In genomic region chr9:137114613-137115393, GRCh38 we compare ENCODE assay signal across 7 cellular contexts. TPM values are rescaled to one million over a fixed set of nuclear protein-coding genes. Genes with fewer than 3 reads are reported as not detected.
A peak's percentile ranks its signal among the peaks of the same experiment; 100 is the strongest.
DNase-seq lines count a peak whose midpoint lies in the region; ATAC-seq lines count a peak whose summit lies in the region.

DPP7 (minus strand) TSS chr9:137114733; CDS start chr9:137114713, 20 bp downstream.

- WGBS in mesodermal cell (ENCODE audit: insufficient coverage in 2 of 2), 2 experiments = 15 to 21% methylated on average over 42 to 64 of the region's 70 CpGs

- peaks cover 29% of the 10 kb centered on the region for H3K36me3 ChIP-seq in effector memory CD4-positive, alpha-beta T cell (ENCODE audit: control insufficient read depth, insufficient read depth, low read length)
- H3K36me3 ChIP-seq in mesodermal cell (ENCODE audit: control insufficient read depth, insufficient read depth, low read length) = peaks cover 7% of the 10 kb centered on the region

- H3K4me3 ChIP-seq in effector memory CD4-positive, alpha-beta T cell (ENCODE audit: insufficient read depth, low read depth, low read length, poor library complexity, severe bottlenecking) = peak within 1 kb of the TSS; percentile 58
- H3K4me3 ChIP-seq in mesodermal cell (ENCODE audit: extremely low read depth, insufficient read depth, low read length, poor library complexity, severe bottlenecking) = peak within 1 kb of the TSS; percentile 46

- peak within 1 kb of the TSS; percentile 67 for H3K27ac ChIP-seq in effector memory CD4-positive, alpha-beta T cell (ENCODE audit: insufficient read depth, low read length, poor library complexity, severe bottlenecking)
- H3K27ac ChIP-seq in mesodermal cell (ENCODE audit: low read depth, low read length, severe bottlenecking) = no peak within 1 kb of the TSS

- peaks cover 14% of the 10 kb centered on the region for H3K4me1 ChIP-seq in effector memory CD4-positive, alpha-beta T cell (ENCODE audit: control insufficient read depth, insufficient read depth, low read length, poor library complexity, severe bottlenecking)
- no peaks in the 10 kb centered on the region for H3K4me1 ChIP-seq in mesodermal cell (ENCODE audit: control insufficient read depth, insufficient read depth, low read length, poor library complexity, severe bottlenecking)

- ATAC-seq in GM18502 (IDR thresholded peaks at IDR 0.05; ENCODE audit: poor library complexity, unreplicated experiment) = peak; percentile 67
- peak; percentile 74 for ATAC-seq in HG02642 (IDR thresholded peaks at IDR 0.05; ENCODE audit: poor library complexity, unreplicated experiment)

- H3K27me3 ChIP-seq in effector memory CD4-positive, alpha-beta T cell (replicated peaks; ENCODE audit: control insufficient read depth, insufficient read depth, low read length, poor library complexity, severe bottlenecking) = no peaks in the 10 kb centered on the region

- H3K9me3 ChIP-seq in effector memory CD4-positive, alpha-beta T cell (ENCODE audit: control insufficient read depth, low read length) = no peaks in the 10 kb centered on the region
- no peaks in the 10 kb centered on the region for H3K9me3 ChIP-seq in mesodermal cell (ENCODE audit: control insufficient read depth, low read length)

- peak; percentile 39 for DNase-seq in NCI-H460 (ENCODE audit: extremely low read depth, low read depth)
- peak; percentile 40 to 75 for DNase-seq in activated CD8-positive, alpha-beta memory T cell treated with anti-CD3 and anti-CD28 coated beads for 1 hour (ENCODE audit: extremely low read depth in 1 of 2, low read depth in 1 of 2)
- DNase-seq in effector memory CD4-positive, alpha-beta T cell = peak; percentile 64 to 72 (median 64)
- peak; percentile 58 to 67 for DNase-seq in stimulated activated CD8-positive, alpha-beta memory T cell treated with anti-CD3 and anti-CD28 coated beads, Interleukin-15, amount 100 ng/mL, for 4 hours (ENCODE audit: low read depth in 2 of 2)

RNA-seq across cellular contexts. Expression of gene DPP7, which starts in this region (rescaled TPM):
- total RNA-seq in NCI-H460 (2014; rRNA removed; shearing (Covaris generic)) = 111 and 116 TPM in 2 replicates
- 1,347 and 1,432 TPM in 2 replicates for polyA plus RNA-seq in NCI-H460 (2014; cell fraction: nucleus; rRNA removed)
- polyA plus RNA-seq in mesodermal cell (2013, experiment 1 of 2) = 39.7 TPM
- 31.8 TPM for polyA plus RNA-seq in mesodermal cell (2013, experiment 2 of 2)
